Comparison of ENCODE assay signal across 30 cellular contexts in genomic region chrX:19789782-19790181, GRCh38.
DNase-seq lines count a peak whose midpoint lies in the region; ATAC-seq, FAIRE-seq and TF ChIP-seq lines count a peak whose summit lies in the region.
"Had no signal": no experiment of that assay in that cellular context is flagged by ENCODE, and none has a peak within 500 bp of the region (broad histone marks: within the 10 kb centered on the region; RNA-seq: fewer than 3 reads in every experiment).

No MANE protein-coding gene starts in this region.

- H3K36me3 Mint-ChIP-seq in stimulated activated naive CD8-positive, alpha-beta T cell treated with anti-CD3 and anti-CD28 coated beads, Interleukin-15, Interleukin-2, amounts not matched to agents 100 ng/mL and 50 ng/mL, for 24 hours (ENCODE audit: low read depth), result peaks cover 10% of the 10 kb centered on the region
- no peaks in the 10 kb centered on the region for H3K36me3 Mint-ChIP-seq in type B pancreatic cell
- H3K36me3 Mint-ChIP-seq: neural progenitor cell had no signal

- peak overlapping the region; percentile 35; the same call in 1 of the 2 replicates for H3K4me2 ChIP-seq in GM12878 (ENCODE audit: control insufficient read depth, insufficient read depth)
- H3K4me2 ChIP-seq: neural progenitor cell had no signal

- H3K27me3 ChIP-seq in GM12878 (replicated peaks in 1 of 2; ENCODE audit: control insufficient read depth in 2 of 2, insufficient read depth in 2 of 2, low read length in 1 of 2), result no peaks in the 10 kb centered on the region
- H3K27me3 ChIP-seq: neural progenitor cell, transverse colon had no signal

- H3K4me1 Mint-ChIP-seq in stimulated activated naive CD8-positive, alpha-beta T cell treated with anti-CD3 and anti-CD28 coated beads, Interleukin-15, Interleukin-2, amounts not matched to agents 100 ng/mL and 50 ng/mL, for 24 hours (ENCODE audit: low read depth), result peaks cover 86% of the 10 kb centered on the region
- no peaks in the 10 kb centered on the region for H3K4me1 Mint-ChIP-seq in type B pancreatic cell (ENCODE audit: unreplicated experiment)
- H3K4me1 Mint-ChIP-seq: neural progenitor cell had no signal

- SMC1A ChIA-PET in GM12878 (lab: Charles Lee; ENCODE audit: uncharacterized antibody, unreplicated experiment), result interaction anchor here (0.6 to 9.6 kb wide), 8 partner anchors 15 to 73 kb away, joined by 3 to 83 read pairs (median 4); no protein-coding TSS in a partner anchor

- peaks cover 17% of the 10 kb centered on the region for H3K4me1 ChIP-seq in GM12878 (ENCODE audit: control insufficient read depth, insufficient read depth, low read length)
- H3K4me1 ChIP-seq: neural progenitor cell, transverse colon had no signal

- no peak for TF ChIP-seq CTCF in NB4 (IDR thresholded peaks at IDR 0.05; ENCODE audit: low read depth, low read length)
- TF ChIP-seq CTCF in GM12878 (IDR thresholded peaks at IDR 0.05 in 2 of 3, conservative IDR thresholded peaks at IDR 0.05 in 1 of 3; ENCODE audit: control insufficient read depth in 2 of 3, extremely low read depth in 1 of 3, insufficient read depth in 1 of 3, low read depth in 3 of 3, low read length in 3 of 3), result no peak
- no peak for TF ChIP-seq CTCF in type B pancreatic cell (conservative IDR thresholded peaks at IDR 0.05)

- H3K36me3 ChIP-seq in GM12878 (ENCODE audit: control insufficient read depth in 2 of 2, insufficient read depth in 2 of 2, low read length in 1 of 2), result peaks cover 0 to 2% of the 10 kb centered on the region in 2 experiments; a peak in 1 of 4 replicates
- H3K36me3 ChIP-seq: neural progenitor cell, transverse colon had no signal

- no peak overlapping the region for H3K9ac ChIP-seq in GM12878 (ENCODE audit: control insufficient read depth, insufficient read depth, low read length)
- H3K9ac ChIP-seq: neural progenitor cell had no signal

- intact Hi-C loops in GM12878 (cut with micrococcal nuclease; ENCODE audit: unreplicated experiment), result loop anchor here (2.0 to 5.0 kb wide), 3 partner anchors 13 to 73 kb away; no protein-coding TSS in a partner anchor

- CTCF ChIA-PET in GM12878 (lab: Yijun Ruan, JAX), result interaction anchor here (0.6 to 1.5 kb wide), 2 partner anchors 16 to 1233 kb away, joined by 3 to 4 read pairs; no protein-coding TSS in a partner anchor

- no peaks in the 10 kb centered on the region for H3K27me3 Mint-ChIP-seq in stimulated activated naive CD8-positive, alpha-beta T cell treated with anti-CD3 and anti-CD28 coated beads, Interleukin-15, Interleukin-2, amounts not matched to agents 100 ng/mL and 50 ng/mL, for 24 hours
- no peaks in the 10 kb centered on the region for H3K27me3 Mint-ChIP-seq in type B pancreatic cell

- no peak for TF ChIP-seq EP300 in GM12878 (IDR thresholded peaks at IDR 0.05; ENCODE audit: borderline replicate concordance in 1 of 2, control insufficient read depth in 1 of 2, low read depth in 2 of 2, low read length in 2 of 2)

- in situ Hi-C loops in GM12878 (cut with MboI), result no loop called here

- H3K4me3 Mint-ChIP-seq in stimulated activated naive CD8-positive, alpha-beta T cell treated with anti-CD3 and anti-CD28 coated beads, Interleukin-15, Interleukin-2, amounts not matched to agents 100 ng/mL and 50 ng/mL, for 24 hours, result peak overlapping the region; percentile 39
- H3K4me3 Mint-ChIP-seq in type B pancreatic cell, result no peak overlapping the region
- H3K4me3 Mint-ChIP-seq: CD14-positive monocyte, neural progenitor cell had no signal

- H3K27ac Mint-ChIP-seq in stimulated activated naive CD8-positive, alpha-beta T cell treated with anti-CD3 and anti-CD28 coated beads, Interleukin-15, Interleukin-2, amounts not matched to agents 100 ng/mL and 50 ng/mL, for 24 hours, result peak overlapping the region; percentile 87
- no peak overlapping the region for H3K27ac Mint-ChIP-seq in type B pancreatic cell
- H3K27ac Mint-ChIP-seq: neural progenitor cell; T-helper 1 cell treated with Interleukin-12 subunit alpha and Interleukin-12 subunit beta and Interleukin-4 antibody, amounts not matched to agents 30 μg/mL and 1 μg/mL, for 36 hours had no signal

- no peaks in the 10 kb centered on the region for H3K9me3 Mint-ChIP-seq in stimulated activated naive CD8-positive, alpha-beta T cell treated with anti-CD3 and anti-CD28 coated beads, Interleukin-15, Interleukin-2, amounts not matched to agents 100 ng/mL and 50 ng/mL, for 24 hours
- H3K9me3 Mint-ChIP-seq in type B pancreatic cell, result no peaks in the 10 kb centered on the region

- no peaks in the 10 kb centered on the region for H4K20me1 ChIP-seq in GM12878 (ENCODE audit: control insufficient read depth, insufficient read depth)

- no TSS peak for BruUV-seq in GM12878 (replicated peaks; lab: Mats Ljungman, UMichigan)

- 3% methylated on average over 2 of the region's 3 CpGs for WGBS in GM12878 (ENCODE audit: insufficient coverage, insufficient replicate concordance, low lambda C conversion rate, missing lambda C conversion rate)

- no peaks in the 10 kb centered on the region; the same call in 2 of the 3 replicates for H3K9me3 ChIP-seq in GM12878 (replicated peaks; ENCODE audit: control insufficient read depth, insufficient read depth, low read length)
- H3K9me3 ChIP-seq: mucosa of descending colon, transverse colon had no signal

- POLR2A ChIA-PET in GM12878 (lab: Charles Lee), result interaction anchor here (0.6 to 2.1 kb wide), 9 partner anchors 9 to 469 kb away, joined by 3 to 13 read pairs (median 3); no protein-coding TSS in a partner anchor

- ATAC-seq in stimulated activated naive CD8-positive, alpha-beta T cell treated with anti-CD3 and anti-CD28 coated beads, Interleukin-15, Interleukin-2, amounts not matched to agents 100 U/mL and 50 U/mL, for 24 hours, result no peak
- ATAC-seq in GM12878 (no peak), GM18858 (IDR thresholded peaks at IDR 0.05; ENCODE audit: unreplicated experiment) (no peak)
- ATAC-seq: mucosa of descending colon, right cardiac atrium had no signal

- no peak for DNase-seq in stimulated activated naive CD8-positive, alpha-beta T cell treated with anti-CD3 and anti-CD28 coated beads, Interleukin-15, Interleukin-2, amounts not matched to agents 100 U/mL and 50 U/mL, for 24 hours
- DNase-seq in NB4 (ENCODE audit: low read depth), result peak; percentile 61
- DNase-seq in GM12878 (ENCODE audit: low read depth, low spot score), result no peak
- peak; percentile 10 for DNase-seq in type B pancreatic cell (ENCODE audit: extremely low spot score, unreplicated experiment)
- no peak for DNase-seq in T-helper 2 cell
- no peak for DNase-seq in NAMALWA (ENCODE audit: low spot score)
- DNase-seq: activated CD4-positive, alpha-beta T cell treated with anti-CD3 and anti-CD28 coated beads, Interleukin-2, amount 50 U/mL, for 4 hours; activated naive CD4-positive, alpha-beta T cell; caudate nucleus; DMS153; GDM1; H7; islet precursor cell; Kasumi-1; mucosa of descending colon; NCI-H1048; NCI-H187 treated with DMSO at 0.1 percent for 48 hours; NCI-H526 treated with DMSO at 0.1 percent for 48 hours; right cardiac atrium; RPMI8226; stimulated activated CD4-positive, alpha-beta T cell treated with anti-CD3 and anti-CD28 coated beads, Interleukin-4, amount 100 ng/mL, for 1 hour; stimulated activated naive CD4-positive, alpha-beta T cell treated with Interleukin-2 at 50 U/mL for 16 hours; transverse colon had no signal

- no peak for TF ChIP-seq RAD21 in GM12878 (IDR thresholded peaks at IDR 0.05; ENCODE audit: insufficient read depth, low read depth, low read length)

- RAD21 ChIA-PET in GM12878 (lab: Charles Lee; ENCODE audit: unreplicated experiment), result interaction anchor here (0.6 to 1.3 kb wide), 7 partner anchors 14 to 73 kb away, joined by 3 to 8 read pairs (median 4); no protein-coding TSS in a partner anchor

- no peak overlapping the region for H3K4me3 ChIP-seq in NB4 (ENCODE audit: low read depth, low read length)
- no peak overlapping the region for H3K4me3 ChIP-seq in GM12878
- H3K4me3 ChIP-seq: mucosa of descending colon, neural progenitor cell, transverse colon had no signal

- TF ChIP-seq POLR2A in NB4 (IDR thresholded peaks at IDR 0.05; ENCODE audit: extremely low read depth, insufficient read length), result no peak
- TF ChIP-seq POLR2A in GM12878 (IDR thresholded peaks at IDR 0.05; ENCODE audit: low read depth, low read length), result no peak

- H3K79me2 ChIP-seq in GM12878 (ENCODE audit: control insufficient read depth, insufficient read depth, low read length), result peaks cover 64% of the 10 kb centered on the region

- H3K27ac ChIP-seq in GM12878 (ENCODE audit: control insufficient read depth, insufficient read depth), result peak overlapping the region; percentile 69
- H3K27ac ChIP-seq: neural progenitor cell, transverse colon, VCaP had no signal

- FAIRE-seq in GM12878 (lab: Jason Lieb, UNC), result no peak
- FAIRE-seq: astrocyte had no signal

- no peak overlapping the region for H2AFZ ChIP-seq in GM12878 (ENCODE audit: control insufficient read depth, low read depth, low read length)
- H2AFZ ChIP-seq: neural progenitor cell had no signal

TF ChIP-seq in GM12878, 131 proteins besides CTCF, POLR2A, EP300 and RAD21:
- TF ChIP-seq EED (IDR thresholded peaks at IDR 0.05; ENCODE audit: low read depth) (peak; percentile 28; the same call in 1 of the 2 replicates), SUPT20H (IDR thresholded peaks at IDR 0.05; ENCODE audit: borderline replicate concordance, control insufficient read depth, low read depth, low read length) (no peak), MEF2B (IDR thresholded peaks at IDR 0.05; ENCODE audit: partially characterized antibody, poor library complexity, severe bottlenecking) (peak; percentile 74), PAX5 (IDR thresholded peaks at IDR 0.05; ENCODE audit: borderline replicate concordance, low read depth, low read length) (no peak), CREB1 (IDR thresholded peaks at IDR 0.05; ENCODE audit: low read depth) (peak; percentile 8; the same call in 1 of the 2 replicates), NFXL1 (IDR thresholded peaks at IDR 0.05; ENCODE audit: borderline replicate concordance) (no peak), CEBPB (IDR thresholded peaks at IDR 0.05; ENCODE audit: borderline replicate concordance in 1 of 2, low read depth in 2 of 2, low read length in 2 of 2) (no peak), BCL3 (IDR thresholded peaks at IDR 0.05; ENCODE audit: borderline replicate concordance, insufficient read depth, low read depth, low read length, poor library complexity, severe bottlenecking) (no peak)

Comparison
In these comparisons a context has a peak if more than half of its experiments do, and no peak if none do; other contexts are left out.
1. DNase-seq: peak in NB4 (single experiment) and type B pancreatic cell (single experiment); none in stimulated activated naive CD8-positive, alpha-beta T cell treated with anti-CD3 and anti-CD28 coated beads, Interleukin-15, Interleukin-2, amounts not matched to agents 100 U/mL and 50 U/mL, for 24 hours (single experiment), GM12878 (single experiment), T-helper 2 cell (0 of 5) and NAMALWA (single experiment).